In the genomic region with DNA sequence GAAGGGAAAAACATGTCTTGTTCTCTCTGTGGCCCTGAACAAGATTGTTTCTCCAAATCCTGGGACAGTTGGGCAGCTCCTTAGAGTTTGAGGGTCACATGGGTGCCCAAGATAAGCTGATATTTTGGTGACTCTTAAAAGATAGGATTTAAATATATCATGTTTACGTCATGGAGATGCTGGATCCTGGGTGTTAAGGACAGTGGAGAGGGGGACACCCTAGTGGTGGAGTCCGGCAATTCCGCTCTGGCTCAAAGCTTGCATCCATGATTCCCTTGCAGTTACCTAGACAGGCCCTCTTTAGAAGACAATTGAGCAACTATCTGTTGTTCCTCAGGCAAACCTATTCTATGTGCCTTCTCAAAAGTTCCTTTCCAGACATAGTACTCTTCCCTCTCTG, we compare ENCODE assay signal across 13 cellular contexts.
DNase-seq lines count a peak whose midpoint lies in the region; ATAC-seq and TF ChIP-seq lines count a peak whose summit lies in the region.
"Had no signal": no experiment of that assay in that cellular context is flagged by ENCODE, and none has a peak within 500 bp of the region (broad histone marks: within the 10 kb centered on the region; RNA-seq: fewer than 3 reads in every experiment).

No MANE protein-coding gene starts in this region.

- in situ Hi-C loops in GM23248 (cut with MboI) = no loop called here

- H3K9me2 ChIP-seq in GM23248 (ENCODE audit: insufficient read depth) = no peaks in the 10 kb centered on the region

- H3K79me2 ChIP-seq in GM23248 (ENCODE audit: insufficient read depth) = no peaks in the 10 kb centered on the region

- no peaks in the 10 kb centered on the region for H3K9me3 Mint-ChIP-seq in activated naive CD8-positive, alpha-beta T cell treated with anti-CD3 and anti-CD28 coated beads for 36 hours
- H3K9me3 Mint-ChIP-seq: activated CD4-positive, alpha-beta memory T cell treated with anti-CD3 and anti-CD28 coated beads for 36 hours; activated naive CD4-positive, alpha-beta T cell treated with anti-CD3 and anti-CD28 coated beads, Interleukin-2, amount 10 ng/mL, durations not matched to agents 7 days and 5 days; CD4-positive, alpha-beta T cell had no signal

- H3K9me3 ChIP-seq in RWPE2 (ENCODE audit: severe bottlenecking) (no peaks in the 10 kb centered on the region), GM23248 (ENCODE audit: low read depth) (no peaks in the 10 kb centered on the region)

- H3K4me1 ChIP-seq in RWPE2 (ENCODE audit: insufficient read depth, poor library complexity, severe bottlenecking) (no peaks in the 10 kb centered on the region), GM23248 (ENCODE audit: insufficient read depth) (no peaks in the 10 kb centered on the region)
- H3K4me1 ChIP-seq: tibial nerve had no signal

- no peaks in the 10 kb centered on the region for H3K4me1 Mint-ChIP-seq in activated naive CD8-positive, alpha-beta T cell treated with anti-CD3 and anti-CD28 coated beads for 36 hours
- H3K4me1 Mint-ChIP-seq: activated naive CD4-positive, alpha-beta T cell treated with anti-CD3 and anti-CD28 coated beads, Interleukin-2, amount 10 ng/mL, durations not matched to agents 7 days and 5 days had no signal

- no peak overlapping the region for H3K9ac ChIP-seq in GM23248

- H3K4me3 ChIP-seq in RWPE2 (ENCODE audit: severe bottlenecking) = no peak overlapping the region
- no peak overlapping the region for H3K4me3 ChIP-seq in GM23248
- H3K4me3 ChIP-seq: tibial nerve had no signal

- no peak overlapping the region for H2AFZ ChIP-seq in GM23248

- no peak overlapping the region for H3K4me2 ChIP-seq in GM23248 (ENCODE audit: unreplicated experiment)

- peaks cover 39% of the 10 kb centered on the region for H3K27me3 Mint-ChIP-seq in activated naive CD8-positive, alpha-beta T cell treated with anti-CD3 and anti-CD28 coated beads for 36 hours

- WGBS in GM23248 (ENCODE audit: low coverage in 1 of 2, low lambda C conversion rate in 2 of 2, missing lambda C conversion rate in 2 of 2), 2 experiments = 46 to 54% methylated on average over 3 of the region's 3 CpGs

- no peak for ATAC-seq in RWPE2 (ENCODE audit: low read depth)
- ATAC-seq in GM19351 (IDR thresholded peaks at IDR 0.05; ENCODE audit: unreplicated experiment) = no peak

- no peaks in the 10 kb centered on the region for H3F3A ChIP-seq in GM23248 (ENCODE audit: insufficient read depth)

- no peaks in the 10 kb centered on the region for H3K36me3 Mint-ChIP-seq in activated naive CD8-positive, alpha-beta T cell treated with anti-CD3 and anti-CD28 coated beads for 36 hours
- H3K36me3 Mint-ChIP-seq: activated CD4-positive, alpha-beta memory T cell treated with anti-CD3 and anti-CD28 coated beads for 36 hours; activated naive CD4-positive, alpha-beta T cell treated with anti-CD3 and anti-CD28 coated beads, Interleukin-2, amount 10 ng/mL, durations not matched to agents 7 days and 5 days had no signal

- H3K36me3 ChIP-seq in RWPE2 (ENCODE audit: low read depth) (no peaks in the 10 kb centered on the region), GM23248 (ENCODE audit: low read depth) (no peaks in the 10 kb centered on the region)
- H3K36me3 ChIP-seq: tibial nerve had no signal

- no peak overlapping the region for H3K4me3 Mint-ChIP-seq in activated naive CD8-positive, alpha-beta T cell treated with anti-CD3 and anti-CD28 coated beads for 36 hours
- H3K4me3 Mint-ChIP-seq: activated CD4-positive, alpha-beta memory T cell treated with anti-CD3 and anti-CD28 coated beads for 36 hours; activated naive CD4-positive, alpha-beta T cell treated with anti-CD3 and anti-CD28 coated beads, Interleukin-2, amount 10 ng/mL, durations not matched to agents 7 days and 5 days; CD4-positive, alpha-beta T cell had no signal

- H3K27me3 ChIP-seq in RWPE2 (ENCODE audit: insufficient read depth, poor library complexity, severe bottlenecking) = peaks cover 4% of the 10 kb centered on the region
- H3K27me3 ChIP-seq in GM23248 (replicated peaks; ENCODE audit: insufficient read depth) = 0 out of 2 replicates have a peak, but pooled peaks cover 10% of the 10 kb centered on the region
- H3K27me3 ChIP-seq: tibial nerve had no signal

- H3K27ac ChIP-seq in RWPE2 (ENCODE audit: poor library complexity, severe bottlenecking) (no peak overlapping the region), GM23248 (no peak overlapping the region)
- H3K27ac ChIP-seq: tibial nerve had no signal

- H4K20me1 ChIP-seq in GM23248 (ENCODE audit: insufficient read depth) = no peaks in the 10 kb centered on the region

- DNase-seq in D341Med (ENCODE audit: low spot score) (peak; percentile 45), HCEC 1CT (peak; percentile 1), RWPE2 (ENCODE audit: low spot score) (no peak), glomerular visceral epithelial cell (ENCODE audit: extremely low spot score) (peak; percentile 9), GM23248 (no peak)
- DNase-seq in activated naive CD8-positive, alpha-beta T cell treated with anti-CD3 and anti-CD28 coated beads for 36 hours = no peak
- no peak for DNase-seq in activated CD4-positive, CD25-positive, alpha-beta regulatory T cell treated with anti-CD3 and anti-CD28 coated beads, Interleukin-2, amount 50 U/mL, for 72 hours
- DNase-seq: activated CD4-positive, alpha-beta memory T cell treated with anti-CD3 and anti-CD28 coated beads for 36 hours; activated naive CD4-positive, alpha-beta T cell treated with anti-CD3 and anti-CD28 coated beads, Interleukin-2, amount 10 ng/mL, durations not matched to agents 7 days and 5 days; CD4-positive, alpha-beta T cell; NCI-H446 treated with DMSO at 0.1 percent for 48 hours had no signal

- TF ChIP-seq CTCF in RWPE2 (IDR thresholded peaks at IDR 0.05; ENCODE audit: poor library complexity, severe bottlenecking) = peak; percentile 29

- H3K27ac Mint-ChIP-seq in activated naive CD8-positive, alpha-beta T cell treated with anti-CD3 and anti-CD28 coated beads for 36 hours = no peak overlapping the region
- H3K27ac Mint-ChIP-seq: activated CD4-positive, alpha-beta memory T cell treated with anti-CD3 and anti-CD28 coated beads for 36 hours; activated naive CD4-positive, alpha-beta T cell treated with anti-CD3 and anti-CD28 coated beads, Interleukin-2, amount 10 ng/mL, durations not matched to agents 7 days and 5 days; CD4-positive, alpha-beta T cell had no signal

Comparison
In these comparisons a context has a peak if more than half of its experiments do, and no peak if none do; other contexts are left out.
1. DNase-seq: peak in D341Med (single experiment), HCEC 1CT (single experiment) and glomerular visceral epithelial cell (single experiment); none in RWPE2 (single experiment), activated naive CD8-positive, alpha-beta T cell treated with anti-CD3 and anti-CD28 coated beads for 36 hours (single experiment), activated CD4-positive, CD25-positive, alpha-beta regulatory T cell treated with anti-CD3 and anti-CD28 coated beads, Interleukin-2, amount 50 U/mL, for 72 hours (single experiment) and GM23248 (single experiment).